Comparison of ENCODE assay signal across 8 cellular contexts in genomic region chr5:132490484-132491367, GRCh38. TPM values are rescaled to one million over a fixed set of nuclear protein-coding genes. Genes with fewer than 3 reads are reported as not detected.
DNase-seq lines count a peak whose midpoint lies in the region; ATAC-seq and TF ChIP-seq lines count a peak whose summit lies in the region.

TSS of gene IRF1 (minus strand) at chr5:132490773. CDS start at chr5:132489478, 1,295 bp downstream.

- TF ChIP-seq CTCF in uterus (IDR thresholded peaks at IDR 0.05), result peak in 2 of 4 experiments; percentile 12 to 31

- no peaks in the 10 kb centered on the region for H3K27me3 Mint-ChIP-seq in T-helper 17 cell

- H3K27me3 ChIP-seq in uterus, result no peaks in the 10 kb centered on the region

- peaks cover 8 to 11% of the 10 kb centered on the region in 2 donors for H3K4me1 ChIP-seq in uterus

- ATAC-seq in GM18499 (IDR thresholded peaks at IDR 0.05; ENCODE audit: insufficient read depth, unreplicated experiment) (peak; percentile 80), HG02885 (IDR thresholded peaks at IDR 0.05; ENCODE audit: poor library complexity, unreplicated experiment) (peak; percentile 84), T-helper 17 cell (peak; percentile 84), left ventricle myocardium superior (peak; percentile 90)

- peak within 1 kb of the TSS; percentile 97 to 98 for H3K27ac ChIP-seq in uterus

- peaks cover 13% of the 10 kb centered on the region for H3K36me3 Mint-ChIP-seq in T-helper 17 cell (ENCODE audit: low read depth)

- intact Hi-C loops in left ventricle myocardium superior (cut with micrococcal nuclease), result loop anchor here (10.0 kb wide), 1 partner anchor 76 kb away; no protein-coding TSS in a partner anchor
- intact Hi-C loops in uterus (cut with DNase I; ENCODE audit: low total_unique reads), result no loop called here

- DNase-seq in NCI-H187 (lab: John Stamatoyannopoulos, UW) (peak; percentile 60 to 83), T-helper 17 cell (peak; percentile 96 to 98 (median 96)), amygdala (lab: John Stamatoyannopoulos, UW) (peak; percentile 60 to 97 (median 88)), left ventricle myocardium superior (peak; percentile 98), pulmonary artery endothelial cell (ENCODE audit: low read depth, low spot score) (peak; percentile 87), uterus (peak; percentile 95 to 98)

- H3K27ac Mint-ChIP-seq in T-helper 17 cell, result peak within 1 kb of the TSS; percentile 100

- peaks cover 58% of the 10 kb centered on the region for H3K4me1 Mint-ChIP-seq in T-helper 17 cell

- H3K9me3 ChIP-seq in T-helper 17 cell (ENCODE audit: control insufficient read depth, low read length, poor library complexity, severe bottlenecking) (no peaks in the 10 kb centered on the region), uterus (no peaks in the 10 kb centered on the region)

- peak within 1 kb of the TSS; percentile 95 for H3K4me3 Mint-ChIP-seq in T-helper 17 cell

- H3K4me3 ChIP-seq in uterus, result peak within 1 kb of the TSS; percentile 87 to 91

- peak; percentile 94 to 97 for TF ChIP-seq POLR2A in uterus (IDR thresholded peaks at IDR 0.05)

- no peaks in the 10 kb centered on the region for H3K36me3 ChIP-seq in uterus

RNA-seq across cellular contexts. Expression of gene IRF1, which starts in this region (rescaled TPM):
- total RNA-seq in T-helper 17 cell (100 to 1,000 TPM; 590 to 639 TPM), left ventricle myocardium superior (12.6 TPM), pulmonary artery endothelial cell (10.1 and 16.4 TPM in 2 replicates), uterus (100 to 1,000 TPM in 1 of 4 donors, 10 to 100 TPM in 2, 1 to 10 TPM in 1; 3.8 to 110 (median 25.7) TPM)

Comparison
In these comparisons a context has a peak if more than half of its experiments do, and no peak if none do; other contexts are left out.
1. Peak in every context shown above with its lines: DNase-seq, ATAC-seq, H3K4me3 ChIP-seq and H3K27ac ChIP-seq.
2. RNA of gene IRF1 (total RNA-seq): 590 to 639 TPM in T-helper 17 cell; 3.8 to 110 TPM in uterus, 12.6 TPM in left ventricle myocardium superior (single experiment) and 10.1 to 16.4 TPM in pulmonary artery endothelial cell; every median in the first group is over 4 times any median in the second.